Comparison of ENCODE assay signal across 3 cellular contexts in the genomic region with DNA sequence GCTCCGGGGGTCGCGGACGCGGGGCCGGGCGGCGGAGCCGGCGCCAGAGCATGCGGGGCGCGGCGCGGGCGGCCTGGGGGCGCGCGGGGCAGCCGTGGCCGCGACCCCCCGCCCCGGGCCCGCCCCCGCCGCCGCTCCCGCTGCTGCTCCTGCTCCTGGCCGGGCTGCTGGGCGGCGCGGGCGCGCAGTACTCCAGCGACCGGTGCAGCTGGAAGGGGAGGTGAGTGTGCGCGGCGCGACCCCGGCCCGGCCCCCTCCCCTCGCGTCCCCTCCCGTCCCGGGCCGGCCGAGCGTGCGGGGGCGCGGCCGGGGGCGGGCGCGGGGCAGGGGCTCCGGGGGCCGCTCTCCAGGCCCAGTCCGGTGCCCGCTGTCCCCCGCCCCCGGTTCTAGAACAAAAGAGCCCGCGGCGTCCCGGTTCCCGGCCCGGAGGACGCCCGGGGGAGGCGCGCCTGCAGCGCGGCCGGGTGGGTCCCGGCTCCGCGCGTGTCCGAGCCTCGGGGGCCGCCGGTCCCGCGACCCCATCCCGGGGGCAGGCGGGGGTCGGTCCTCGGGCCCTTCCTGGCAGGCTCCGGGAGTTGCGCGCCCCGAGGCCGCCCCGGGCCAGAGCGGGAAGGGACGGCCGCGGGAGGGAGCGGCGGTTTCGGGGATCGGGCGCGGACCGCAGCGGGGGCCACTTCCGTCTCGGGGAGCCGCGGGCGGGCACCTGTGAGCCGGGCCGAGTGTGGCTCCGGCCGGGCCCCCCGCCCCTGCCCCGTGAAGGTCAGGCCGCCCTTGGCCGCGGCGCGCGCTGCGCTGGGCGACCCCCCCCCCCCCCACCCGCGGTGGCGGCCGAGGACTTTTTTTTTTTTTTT.
TF ChIP-seq lines count a peak whose summit lies in the region.

No MANE protein-coding gene starts in this region.

TF ChIP-seq in A549, 52 proteins besides CTCF, POLR2A, EP300 and RAD21:
- TF ChIP-seq, protein P1, sequence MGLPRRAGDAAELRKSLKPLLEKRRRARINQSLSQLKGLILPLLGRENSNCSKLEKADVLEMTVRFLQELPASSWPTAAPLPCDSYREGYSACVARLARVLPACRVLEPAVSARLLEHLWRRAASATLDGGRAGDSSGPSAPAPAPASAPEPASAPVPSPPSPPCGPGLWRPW (IDR thresholded peaks at IDR 0.05), result no peak
- TF ChIP-seq MAZ (IDR thresholded peaks at IDR 0.05; ENCODE audit: borderline replicate concordance, low read depth, low read length), result no peak
- no peak for TF ChIP-seq MAFK (IDR thresholded peaks at IDR 0.05; ENCODE audit: partially characterized antibody)
- TF ChIP-seq HEYL (CRISPR knock-in tag; IDR thresholded peaks at IDR 0.05), result no peak
- TF ChIP-seq TFCP2L1 (CRISPR knock-in tag; IDR thresholded peaks at IDR 0.05), result no peak
- TF ChIP-seq RNF2 (IDR thresholded peaks at IDR 0.05; ENCODE audit: borderline replicate concordance, low read depth), result no peak
- TF ChIP-seq HMGXB4 (CRISPR knock-in tag; IDR thresholded peaks at IDR 0.05; ENCODE audit: borderline replicate concordance), result no peak
- TF ChIP-seq BHLHE40 (IDR thresholded peaks at IDR 0.05; ENCODE audit: low read depth, low read length), result no peak
- peak; percentile 26; the same call in 1 of the 2 replicates for TF ChIP-seq E2F6 (IDR thresholded peaks at IDR 0.05; ENCODE audit: borderline replicate concordance, low read depth)
- 0 out of 5 replicates have a peak, but pooled peaks of 1 of the 2 experiments have one; percentile 5 for TF ChIP-seq JUN (IDR thresholded peaks at IDR 0.05)

TF ChIP-seq in GM23338, 12 proteins besides CTCF, POLR2A, EP300 and RAD21:
- TF ChIP-seq EZH2 (IDR thresholded peaks at IDR 0.05; ENCODE audit: low read depth, unreplicated experiment) (no peak), CREB1 (CRISPR knock-in tag; IDR thresholded peaks at IDR 0.05; ENCODE audit: low read depth) (no peak), REST (IDR thresholded peaks at IDR 0.05; ENCODE audit: unreplicated experiment) (no peak), ZNF331 (CRISPR knock-in tag; IDR thresholded peaks at IDR 0.05; ENCODE audit: low read depth) (no peak), EZH2phosphoT487 (IDR thresholded peaks at IDR 0.05; ENCODE audit: unreplicated experiment) (no peak), STAT1 (IDR thresholded peaks at IDR 0.05; ENCODE audit: unreplicated experiment) (no peak), ZNF114 (CRISPR knock-in tag; IDR thresholded peaks at IDR 0.05) (no peak), NANOG (IDR thresholded peaks at IDR 0.05; ENCODE audit: borderline replicate concordance) (no peak)
- TF ChIP-seq, protein P2, sequence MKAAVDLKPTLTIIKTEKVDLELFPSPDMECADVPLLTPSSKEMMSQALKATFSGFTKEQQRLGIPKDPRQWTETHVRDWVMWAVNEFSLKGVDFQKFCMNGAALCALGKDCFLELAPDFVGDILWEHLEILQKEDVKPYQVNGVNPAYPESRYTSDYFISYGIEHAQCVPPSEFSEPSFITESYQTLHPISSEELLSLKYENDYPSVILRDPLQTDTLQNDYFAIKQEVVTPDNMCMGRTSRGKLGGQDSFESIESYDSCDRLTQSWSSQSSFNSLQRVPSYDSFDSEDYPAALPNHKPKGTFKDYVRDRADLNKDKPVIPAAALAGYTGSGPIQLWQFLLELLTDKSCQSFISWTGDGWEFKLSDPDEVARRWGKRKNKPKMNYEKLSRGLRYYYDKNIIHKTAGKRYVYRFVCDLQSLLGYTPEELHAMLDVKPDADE (IDR thresholded peaks at IDR 0.05), result no peak

TF ChIP-seq in HepG2, 621 proteins besides CTCF, POLR2A, EP300 and RAD21:
- TF ChIP-seq NFATC3 (CRISPR knock-in tag; IDR thresholded peaks at IDR 0.05) (no peak), MNT (IDR thresholded peaks at IDR 0.05) (no peak), PCBP2 (optimal IDR thresholded peaks at IDR 0.05; ENCODE audit: low read depth, low read length, poor library complexity, severe bottlenecking) (no peak), ZNF362 (CRISPR knock-in tag; IDR thresholded peaks at IDR 0.05; ENCODE audit: borderline replicate concordance) (no peak), ZNF660 (CRISPR knock-in tag; IDR thresholded peaks at IDR 0.05; ENCODE audit: borderline replicate concordance, low read depth) (no peak), SYNCRIP (IDR thresholded peaks at IDR 0.05; ENCODE audit: insufficient read depth, low read depth, low read length) (no peak), ZNF761 (CRISPR knock-in tag; conservative IDR thresholded peaks at IDR 0.05) (no peak), NR2F2 (IDR thresholded peaks at IDR 0.05; ENCODE audit: borderline replicate concordance, low read depth) (no peak), ZFP62 (CRISPR knock-in tag; IDR thresholded peaks at IDR 0.05) (no peak), ZNF841 (CRISPR knock-in tag; IDR thresholded peaks at IDR 0.05; ENCODE audit: borderline replicate concordance) (no peak), HMG20A (CRISPR knock-in tag; IDR thresholded peaks at IDR 0.05; ENCODE audit: borderline replicate concordance) (no peak)
- TF ChIP-seq, protein P3, sequence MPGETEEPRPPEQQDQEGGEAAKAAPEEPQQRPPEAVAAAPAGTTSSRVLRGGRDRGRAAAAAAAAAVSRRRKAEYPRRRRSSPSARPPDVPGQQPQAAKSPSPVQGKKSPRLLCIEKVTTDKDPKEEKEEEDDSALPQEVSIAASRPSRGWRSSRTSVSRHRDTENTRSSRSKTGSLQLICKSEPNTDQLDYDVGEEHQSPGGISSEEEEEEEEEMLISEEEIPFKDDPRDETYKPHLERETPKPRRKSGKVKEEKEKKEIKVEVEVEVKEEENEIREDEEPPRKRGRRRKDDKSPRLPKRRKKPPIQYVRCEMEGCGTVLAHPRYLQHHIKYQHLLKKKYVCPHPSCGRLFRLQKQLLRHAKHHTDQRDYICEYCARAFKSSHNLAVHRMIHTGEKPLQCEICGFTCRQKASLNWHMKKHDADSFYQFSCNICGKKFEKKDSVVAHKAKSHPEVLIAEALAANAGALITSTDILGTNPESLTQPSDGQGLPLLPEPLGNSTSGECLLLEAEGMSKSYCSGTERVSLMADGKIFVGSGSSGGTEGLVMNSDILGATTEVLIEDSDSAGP (CRISPR knock-in tag; IDR thresholded peaks at IDR 0.05; ENCODE audit: borderline replicate concordance), result no peak
- TF ChIP-seq, protein P4, sequence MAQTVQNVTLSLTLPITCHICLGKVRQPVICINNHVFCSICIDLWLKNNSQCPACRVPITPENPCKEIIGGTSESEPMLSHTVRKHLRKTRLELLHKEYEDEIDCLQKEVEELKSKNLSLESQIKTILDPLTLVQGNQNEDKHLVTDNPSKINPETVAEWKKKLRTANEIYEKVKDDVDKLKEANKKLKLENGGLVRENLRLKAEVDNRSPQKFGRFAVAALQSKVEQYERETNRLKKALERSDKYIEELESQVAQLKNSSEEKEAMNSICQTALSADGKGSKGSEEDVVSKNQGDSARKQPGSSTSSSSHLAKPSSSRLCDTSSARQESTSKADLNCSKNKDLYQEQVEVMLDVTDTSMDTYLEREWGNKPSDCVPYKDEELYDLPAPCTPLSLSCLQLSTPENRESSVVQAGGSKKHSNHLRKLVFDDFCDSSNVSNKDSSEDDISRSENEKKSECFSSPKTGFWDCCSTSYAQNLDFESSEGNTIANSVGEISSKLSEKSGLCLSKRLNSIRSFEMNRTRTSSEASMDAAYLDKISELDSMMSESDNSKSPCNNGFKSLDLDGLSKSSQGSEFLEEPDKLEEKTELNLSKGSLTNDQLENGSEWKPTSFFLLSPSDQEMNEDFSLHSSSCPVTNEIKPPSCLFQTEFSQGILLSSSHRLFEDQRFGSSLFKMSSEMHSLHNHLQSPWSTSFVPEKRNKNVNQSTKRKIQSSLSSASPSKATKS (CRISPR knock-in tag; IDR thresholded peaks at IDR 0.05), result no peak
TF ChIP-seq in HepG2: peak in this region for 0.
